Comparison of ENCODE assay signal across 8 cellular contexts in genomic region chr4:143411527-143412480, GRCh38.
DNase-seq lines count a peak whose midpoint lies in the region; ATAC-seq, FAIRE-seq and TF ChIP-seq lines count a peak whose summit lies in the region.
"Had no signal": no experiment of that assay in that cellular context is flagged by ENCODE, and none has a peak within 500 bp of the region (broad histone marks: within the 10 kb centered on the region; RNA-seq: fewer than 3 reads in every experiment).

No MANE protein-coding gene starts in this region.

- no peak overlapping the region for H3K4me3 Mint-ChIP-seq in naive thymus-derived CD4-positive, alpha-beta T cell

- 93% methylated on average over 3 to 5 of the region's 7 CpGs for WGBS in mesodermal cell (ENCODE audit: insufficient coverage in 2 of 2), 2 experiments
- 38 to 47% methylated on average over 7 of the region's 7 CpGs for WGBS in transverse colon (ENCODE audit: low coverage in 1 of 2), 2 donors
- WGBS in spleen, 5 donors = 75 to 79% (median 76%) methylated on average over 7 of the region's 7 CpGs

- peak in 6 of 56 donors; percentile 0 to 16 (median 6) for TF ChIP-seq CTCF in dorsolateral prefrontal cortex (IDR thresholded peaks at IDR 0.05 in 54 of 56, conservative IDR thresholded peaks at IDR 0.05 in 2 of 56; ENCODE audit: low read depth in 1 of 56, partially characterized antibody in 56 of 56)
- no peak for TF ChIP-seq CTCF in transverse colon (IDR thresholded peaks at IDR 0.05)
- TF ChIP-seq CTCF in spleen (IDR thresholded peaks at IDR 0.05 in 8 of 11, conservative IDR thresholded peaks at IDR 0.05 in 3 of 11) = no peak

- H3K9me3 ChIP-seq in mesodermal cell (ENCODE audit: control insufficient read depth, low read length) (no peaks in the 10 kb centered on the region), transverse colon (no peaks in the 10 kb centered on the region), spleen (no peaks in the 10 kb centered on the region)
- no peaks in the 10 kb centered on the region for H3K9me3 ChIP-seq in naive thymus-derived CD4-positive, alpha-beta T cell (ENCODE audit: control insufficient read depth in 2 of 3, low read length in 3 of 3)

- no peak for ATAC-seq in naive thymus-derived CD4-positive, alpha-beta T cell
- ATAC-seq: Panc1 had no signal

- H3K27me3 Mint-ChIP-seq in naive thymus-derived CD4-positive, alpha-beta T cell = peaks cover 6 to 29% (median 16%) of the 10 kb centered on the region in 5 donors

- TF ChIP-seq POLR2A in transverse colon (IDR thresholded peaks at IDR 0.05) = no peak
- TF ChIP-seq POLR2A in spleen (IDR thresholded peaks at IDR 0.05) = no peak

- POLR2A ChIA-PET in naive thymus-derived CD4-positive, alpha-beta T cell (lab: Charles Lee) = no interaction called here

- peak overlapping the region in 38 of 59 donors; percentile 2 to 44 (median 18) for H3K4me3 ChIP-seq in dorsolateral prefrontal cortex
- H3K4me3 ChIP-seq in mesodermal cell (ENCODE audit: extremely low read depth, insufficient read depth, low read length, poor library complexity, severe bottlenecking) = no peak overlapping the region
- no peak overlapping the region for H3K4me3 ChIP-seq in transverse colon
- no peak overlapping the region for H3K4me3 ChIP-seq in naive thymus-derived CD4-positive, alpha-beta T cell (ENCODE audit: low read length)
- no peak overlapping the region for H3K4me3 ChIP-seq in spleen

- FAIRE-seq in RCC 7860 (lab: Jason Lieb, UNC) = no peak

- CTCF ChIA-PET in naive thymus-derived CD4-positive, alpha-beta T cell (lab: Charles Lee) = no interaction called here

- TF ChIP-seq EP300 in transverse colon (IDR thresholded peaks at IDR 0.05; ENCODE audit: low read depth) = no peak

- peaks cover 11% of the 10 kb centered on the region for H3K36me3 ChIP-seq in mesodermal cell (ENCODE audit: control insufficient read depth, insufficient read depth, low read length)
- peaks cover 0 to 15% (median under 1%) of the 10 kb centered on the region in 4 donors for H3K36me3 ChIP-seq in transverse colon
- no peaks in the 10 kb centered on the region for H3K36me3 ChIP-seq in naive thymus-derived CD4-positive, alpha-beta T cell (ENCODE audit: control insufficient read depth in 2 of 3, insufficient read depth in 3 of 3, low read length in 3 of 3)
- peaks cover 0 to 16% (median 5%) of the 10 kb centered on the region in 6 donors for H3K36me3 ChIP-seq in spleen

- H3K4me1 ChIP-seq in mesodermal cell (ENCODE audit: control insufficient read depth, insufficient read depth, low read length, poor library complexity, severe bottlenecking) = peaks cover 37% of the 10 kb centered on the region
- H3K4me1 ChIP-seq in transverse colon = peaks cover 14 to 52% (median 21%) of the 10 kb centered on the region in 4 donors
- H3K4me1 ChIP-seq in naive thymus-derived CD4-positive, alpha-beta T cell (ENCODE audit: control insufficient read depth in 2 of 2, insufficient read depth in 2 of 2, low read length in 2 of 2) = no peaks in the 10 kb centered on the region
- H3K4me1 ChIP-seq in spleen = peaks cover 0 to 18% (median 11%) of the 10 kb centered on the region in 6 donors

- intact Hi-C loops in dorsolateral prefrontal cortex (cut with DNase I) (loop anchor here in 1 of 2 donors (2.0 to 5.0 kb wide), 2 partner anchors 70 to 75 kb away; partner anchors contain the start of gene GAB1), transverse colon (cut with DNase I; ENCODE audit: low total_unique reads) (no loop called here), spleen (cut with DNase I; ENCODE audit: low total_unique reads) (no loop called here)
- intact Hi-C loops in naive thymus-derived CD4-positive, alpha-beta T cell (cut with micrococcal nuclease) = no loop called here

- H3K27ac Mint-ChIP-seq in naive thymus-derived CD4-positive, alpha-beta T cell = no peak overlapping the region

- H3K27me3 ChIP-seq in dorsolateral prefrontal cortex = no peaks in the 10 kb centered on the region
- no peaks in the 10 kb centered on the region for H3K27me3 ChIP-seq in transverse colon
- H3K27me3 ChIP-seq in naive thymus-derived CD4-positive, alpha-beta T cell (ENCODE audit: control insufficient read depth in 2 of 2, insufficient read depth in 2 of 2, low read length in 2 of 2) = no peaks in the 10 kb centered on the region
- no peaks in the 10 kb centered on the region for H3K27me3 ChIP-seq in spleen (replicated peaks in 1 of 7)

- H3K36me3 Mint-ChIP-seq in naive thymus-derived CD4-positive, alpha-beta T cell = no peaks in the 10 kb centered on the region

- H3K9me3 Mint-ChIP-seq in naive thymus-derived CD4-positive, alpha-beta T cell = peaks cover 0 to 1% (median 0%) of the 10 kb centered on the region in 11 donors

- in situ Hi-C loops in transverse colon (cut with MboI; ENCODE audit: low pct_ligation_motif_present in 1 of 4, low pct_unique_long_range_greater_than_20kb in 1 of 4, low sequenced_read_pairs in 3 of 4) = no loop called here

- no peaks in the 10 kb centered on the region for H3K4me1 Mint-ChIP-seq in naive thymus-derived CD4-positive, alpha-beta T cell

- peak overlapping the region; percentile 63 to 99 (median 97) for H3K27ac ChIP-seq in dorsolateral prefrontal cortex
- H3K27ac ChIP-seq in mesodermal cell (ENCODE audit: low read depth, low read length, severe bottlenecking) = peak overlapping the region; percentile 50
- H3K27ac ChIP-seq in transverse colon = peak overlapping the region; percentile 2 to 34 (median 24)
- H3K27ac ChIP-seq in naive thymus-derived CD4-positive, alpha-beta T cell (ENCODE audit: low read depth, low read length) = no peak overlapping the region
- no peak overlapping the region for H3K27ac ChIP-seq in spleen

- DNase-seq in NCI-H1930 (lab: John Stamatoyannopoulos, UW) (peak; percentile 76 to 78), dorsolateral prefrontal cortex (peak in 5 of 10 donors; percentile 19 to 71 (median 37)), transverse colon (no peak), RCC 7860 (ENCODE audit: low spot score) (no peak), spleen (no peak)
- no peak for DNase-seq in naive thymus-derived CD4-positive, alpha-beta T cell

Comparison
In these comparisons a context has a peak if more than half of its experiments do, and no peak if none do; other contexts are left out.
1. DNase-seq: peak in NCI-H1930 (2 of 2); none in transverse colon (single experiment), RCC 7860 (single experiment), naive thymus-derived CD4-positive, alpha-beta T cell (0 of 9) and spleen (single experiment).
2. H3K27ac ChIP-seq: peak in dorsolateral prefrontal cortex (59 of 59), mesodermal cell (single experiment) and transverse colon (4 of 4); none in naive thymus-derived CD4-positive, alpha-beta T cell (single experiment) and spleen (0 of 8).
3. H3K4me3 ChIP-seq: peak in dorsolateral prefrontal cortex (38 of 59); none in mesodermal cell (single experiment), transverse colon (0 of 4), naive thymus-derived CD4-positive, alpha-beta T cell (single experiment) and spleen (0 of 8).